Comparison of ENCODE assay signal across 37 cellular contexts in genomic region chr7:11473220-11473619, GRCh38.
"Had no signal": no experiment of that assay in that cellular context is flagged by ENCODE, and none has a peak within 500 bp of the region (broad histone marks: within the 10 kb centered on the region; RNA-seq: fewer than 3 reads in every experiment).

No MANE protein-coding gene starts in this region.

- H3K27ac Mint-ChIP-seq: activated naive CD4-positive, alpha-beta T cell treated with anti-CD3 and anti-CD28 coated beads for 36 hours; activated naive CD4-positive, alpha-beta T cell treated with anti-CD3 and anti-CD28 coated beads, Interleukin-2, amount 10 ng/mL, durations not matched to agents 7 days and 5 days; activated naive CD4-positive, alpha-beta T cell treated with anti-CD3 and anti-CD28 coated beads, Interleukin-2, amount 50 U/mL, for 24 hours; activated naive CD8-positive, alpha-beta T cell; activated naive CD8-positive, alpha-beta T cell treated with anti-CD3 and anti-CD28 coated beads for 36 hours; activated naive CD8-positive, alpha-beta T cell treated with anti-CD3 and anti-CD28 coated beads, Interleukin-2, amount 10 ng/mL, durations not matched to agents 7 days and 5 days; activated naive CD8-positive, alpha-beta T cell treated with anti-CD3 and anti-CD28 coated beads, Interleukin-2, amount 50 U/mL, for 24 hours; activated T-cell treated with anti-CD3 and anti-CD28 coated beads, Interleukin-2, amount 50 U/mL, for 24 hours; activated T-cell treated with anti-CD3 and anti-CD28 coated beads, Interleukin-2, amount 50 U/mL, for 72 hours; activated T-helper 1 cell treated with anti-CD3 and anti-CD28 coated beads, Interleukin-12 subunit alpha, Interleukin-12 subunit beta, Interleukin-2, Interleukin-4 antibody, amounts not matched to agents 30 ng/mL and 10 ng/mL and 1 ng/mL, durations not matched to agents 14 hours and 24 hours and 36 hours; activated T-helper 17 cell treated with anti-CD3 and anti-CD28 coated beads, Interleukin-2, amount 50 U/mL, for 72 hours; activated T-helper 2 cell treated with anti-CD3 and anti-CD28 coated beads, Interferon-gamma antibody, Interleukin-2, Interleukin-4, amounts not matched to agents 10 μg/mL and 5 μg/mL and 100 μg/mL, durations not matched to agents 14 hours and 24 hours and 36 hours had no signal

- DNase-seq: activated effector memory CD4-positive, alpha-beta T cell treated with anti-CD3 and anti-CD28 coated beads, Interleukin-2, amount 50 U/mL, for 16 hours; activated effector memory CD4-positive, alpha-beta T cell treated with Interleukin-2 at 50 U/mL for 16 hours; activated gamma-delta T cell; activated gamma-delta T cell treated with Interleukin-2 at 50 U/mL for 16 hours; activated naive CD4-positive, alpha-beta T cell; activated naive CD4-positive, alpha-beta T cell treated with anti-CD3 and anti-CD28 coated beads for 36 hours; activated naive CD4-positive, alpha-beta T cell treated with anti-CD3 and anti-CD28 coated beads, Interleukin-2, amount 10 ng/mL, durations not matched to agents 7 days and 5 days; activated naive CD4-positive, alpha-beta T cell treated with anti-CD3 and anti-CD28 coated beads, Interleukin-2, amount 50 U/mL, for 16 hours; activated naive CD4-positive, alpha-beta T cell treated with Interleukin-2 at 50 U/mL for 16 hours; activated naive CD8-positive, alpha-beta T cell treated with anti-CD3 and anti-CD28 coated beads for 36 hours; activated naive CD8-positive, alpha-beta T cell treated with anti-CD3 and anti-CD28 coated beads, Interleukin-2, amount 10 ng/mL, durations not matched to agents 7 days and 5 days; activated naive CD8-positive, alpha-beta T cell treated with anti-CD3 and anti-CD28 coated beads, Interleukin-2, amount 50 U/mL, for 24 hours; activated T-cell treated with anti-CD3 and anti-CD28 coated beads, Interleukin-2, amount 50 U/mL, for 1 hour; activated T-cell treated with anti-CD3 and anti-CD28 coated beads, Interleukin-2, amount 50 U/mL, for 24 hours; activated T-cell treated with anti-CD3 and anti-CD28 coated beads, Interleukin-2, amount 50 U/mL, for 4 hours; activated T-cell treated with anti-CD3 and anti-CD28 coated beads, Interleukin-2, amount 50 U/mL, for 48 hours; activated T-cell treated with anti-CD3 and anti-CD28 coated beads, Interleukin-2, amount 50 U/mL, for 72 hours; adrenal gland; amniotic stem cell; amygdala; anterior cingulate cortex; aorta; body of pancreas; brain microvascular endothelial cell; caudate nucleus; central memory CD4-positive, alpha-beta T cell; cerebellar nuclear complex had no signal

- H3K4me1 ChIP-seq: ascending aorta, body of pancreas, breast epithelium had no signal

- H3K27me3 ChIP-seq: adrenal gland, ascending aorta, body of pancreas, brain microvascular endothelial cell, breast epithelium, cardiac muscle cell had no signal

- H3K36me3 Mint-ChIP-seq: activated naive CD4-positive, alpha-beta T cell treated with anti-CD3 and anti-CD28 coated beads, Interleukin-2, amount 10 ng/mL, durations not matched to agents 7 days and 5 days; activated naive CD4-positive, alpha-beta T cell treated with anti-CD3 and anti-CD28 coated beads, Interleukin-2, amount 50 U/mL, for 24 hours; activated naive CD8-positive, alpha-beta T cell; activated naive CD8-positive, alpha-beta T cell treated with anti-CD3 and anti-CD28 coated beads for 36 hours; activated naive CD8-positive, alpha-beta T cell treated with anti-CD3 and anti-CD28 coated beads, Interleukin-2, amount 10 ng/mL, durations not matched to agents 7 days and 5 days had no signal

- H3K9me3 ChIP-seq: adrenal gland, ascending aorta, body of pancreas, breast epithelium had no signal

- H3K36me3 ChIP-seq: adrenal gland, ascending aorta, brain microvascular endothelial cell, breast epithelium, cardiac muscle cell had no signal

- H3K27ac ChIP-seq: adrenal gland, ascending aorta, body of pancreas, brain microvascular endothelial cell, breast epithelium, cardiac muscle cell had no signal

- FAIRE-seq: astrocyte had no signal

- H3K4me3 ChIP-seq: adrenal gland, ascending aorta, body of pancreas, breast epithelium, cardiac muscle cell had no signal

- H3K9me3 Mint-ChIP-seq: activated naive CD4-positive, alpha-beta T cell treated with anti-CD3 and anti-CD28 coated beads for 36 hours; activated naive CD4-positive, alpha-beta T cell treated with anti-CD3 and anti-CD28 coated beads, Interleukin-2, amount 10 ng/mL, durations not matched to agents 7 days and 5 days; activated naive CD4-positive, alpha-beta T cell treated with anti-CD3 and anti-CD28 coated beads, Interleukin-2, amount 50 U/mL, for 24 hours; activated naive CD8-positive, alpha-beta T cell treated with anti-CD3 and anti-CD28 coated beads for 36 hours; activated naive CD8-positive, alpha-beta T cell treated with anti-CD3 and anti-CD28 coated beads, Interleukin-2, amount 10 ng/mL, durations not matched to agents 7 days and 5 days; activated naive CD8-positive, alpha-beta T cell treated with anti-CD3 and anti-CD28 coated beads, Interleukin-2, amount 50 U/mL, for 24 hours; activated T-cell treated with anti-CD3 and anti-CD28 coated beads, Interleukin-2, amount 50 U/mL, for 24 hours; activated T-cell treated with anti-CD3 and anti-CD28 coated beads, Interleukin-2, amount 50 U/mL, for 4 hours; activated T-cell treated with anti-CD3 and anti-CD28 coated beads, Interleukin-2, amount 50 U/mL, for 72 hours; activated T-helper 1 cell treated with anti-CD3 and anti-CD28 coated beads, Interleukin-12 subunit alpha, Interleukin-12 subunit beta, Interleukin-2, Interleukin-4 antibody, amounts not matched to agents 30 ng/mL and 10 ng/mL and 1 ng/mL, durations not matched to agents 14 hours and 24 hours and 36 hours; activated T-helper 17 cell treated with anti-CD3 and anti-CD28 coated beads, Interleukin-2, amount 50 U/mL, for 72 hours; activated T-helper 2 cell treated with anti-CD3 and anti-CD28 coated beads, Interferon-gamma antibody, Interleukin-2, Interleukin-4, amounts not matched to agents 10 μg/mL and 5 μg/mL and 100 μg/mL, durations not matched to agents 14 hours and 24 hours and 36 hours; brain had no signal

- ATAC-seq: activated naive CD8-positive, alpha-beta T cell treated with anti-CD3 and anti-CD28 coated beads, Interleukin-2, amount 50 U/mL, for 24 hours; activated T-cell treated with anti-CD3 and anti-CD28 coated beads, Interleukin-2, amount 50 U/mL, for 4 hours; activated T-cell treated with anti-CD3 and anti-CD28 coated beads, Interleukin-2, amount 50 U/mL, for 72 hours; activated T-helper 17 cell treated with anti-CD3 and anti-CD28 coated beads, Interleukin-2, amount 50 U/mL, for 72 hours; body of pancreas had no signal
